In the genomic region with DNA sequence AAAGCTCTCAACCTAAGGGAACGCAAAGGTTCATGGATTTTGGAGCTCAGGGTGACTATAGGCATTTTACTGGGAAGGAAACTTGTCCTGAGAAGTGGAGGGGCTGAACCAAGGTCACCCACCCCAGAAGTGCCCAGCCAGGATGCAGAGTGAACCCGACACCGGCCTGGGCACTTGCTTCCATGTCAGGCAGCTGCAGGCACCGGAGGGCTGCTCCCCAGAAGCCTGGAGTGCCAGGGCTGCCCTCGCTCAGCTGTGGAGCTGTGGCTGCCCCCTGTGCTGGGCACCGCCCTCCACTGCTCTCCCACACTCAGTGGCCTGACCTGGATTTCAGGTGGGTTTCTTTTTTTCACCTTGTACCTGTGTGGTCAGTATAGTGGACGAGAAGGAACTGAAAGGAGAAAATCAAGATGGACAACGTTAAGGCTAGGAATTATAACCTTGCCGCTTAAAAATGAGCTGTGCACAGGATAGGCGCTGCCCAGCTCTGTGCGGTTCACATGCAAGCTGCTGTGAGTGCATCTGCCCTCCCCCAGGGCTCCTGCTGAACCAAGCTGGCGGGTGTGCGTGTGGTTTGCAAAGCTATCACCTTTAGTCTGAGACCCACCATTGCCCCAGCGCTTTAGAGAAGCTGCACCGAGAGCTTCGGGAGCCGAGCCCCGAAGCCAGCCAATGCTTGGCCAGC, we compare ENCODE assay signal across 9 cellular contexts. TPM values are rescaled to one million over a fixed set of nuclear protein-coding genes. Genes with fewer than 3 reads are reported as not detected.
DNase-seq lines count a peak whose midpoint lies in the region; ATAC-seq lines count a peak whose summit lies in the region.
"Had no signal": no experiment of that assay in that cellular context is flagged by ENCODE, and none has a peak within 500 bp of the region (broad histone marks: within the 10 kb centered on the region; RNA-seq: fewer than 3 reads in every experiment).

No MANE protein-coding gene starts in this region.

- peaks cover 8% of the 10 kb centered on the region for H3K4me1 ChIP-seq in right cardiac atrium (ENCODE audit: control insufficient read depth, insufficient read depth, low read length)

- peak overlapping the region; percentile 96 for H3K4me3 Mint-ChIP-seq in activated T-helper 17 cell treated with anti-CD3 and anti-CD28 coated beads, Interleukin-2, amount 50 U/mL, for 72 hours

- no peaks in the 10 kb centered on the region for H3K27me3 ChIP-seq in right cardiac atrium (ENCODE audit: control insufficient read depth, insufficient read depth)

- peaks cover 6% of the 10 kb centered on the region for H3K4me1 Mint-ChIP-seq in activated T-helper 17 cell treated with anti-CD3 and anti-CD28 coated beads, Interleukin-2, amount 50 U/mL, for 72 hours

- 77% methylated on average over 18 of the region's 18 CpGs for WGBS in right cardiac atrium

- no peaks in the 10 kb centered on the region for H3K9me3 Mint-ChIP-seq in activated T-helper 17 cell treated with anti-CD3 and anti-CD28 coated beads, Interleukin-2, amount 50 U/mL, for 72 hours

- ATAC-seq in activated T-helper 17 cell treated with anti-CD3 and anti-CD28 coated beads, Interleukin-2, amount 50 U/mL, for 72 hours (replicated peaks): no peak
- ATAC-seq in right cardiac atrium: no peak

- no peaks in the 10 kb centered on the region for H3K27me3 Mint-ChIP-seq in activated T-helper 17 cell treated with anti-CD3 and anti-CD28 coated beads, Interleukin-2, amount 50 U/mL, for 72 hours

- H3K9me3 ChIP-seq in right cardiac atrium (ENCODE audit: control insufficient read depth, low read length): no peaks in the 10 kb centered on the region

- H3K36me3 Mint-ChIP-seq in activated T-helper 17 cell treated with anti-CD3 and anti-CD28 coated beads, Interleukin-2, amount 50 U/mL, for 72 hours (ENCODE audit: low read depth): peaks cover 11% of the 10 kb centered on the region

- H3K27ac Mint-ChIP-seq in activated T-helper 17 cell treated with anti-CD3 and anti-CD28 coated beads, Interleukin-2, amount 50 U/mL, for 72 hours: peak overlapping the region; percentile 90

- DNase-seq in activated gamma-delta T cell treated with Interleukin-2 at 50 U/mL for 16 hours: peak; percentile 47
- no peak for DNase-seq in activated gamma-delta T cell (lab: John Stamatoyannopoulos, UW)
- DNase-seq in right cardiac atrium: peak in 1 of 3 donors; percentile 45
- no peak for DNase-seq in substantia nigra (lab: John Stamatoyannopoulos, UW)
- DNase-seq in mesenteric fat pad (ENCODE audit: low spot score): no peak
- no peak for DNase-seq in T1000 (lab: John Stamatoyannopoulos, UW)
- no peak for DNase-seq in iPS-NIHi11 (ENCODE audit: low spot score)
- DNase-seq: activated effector memory CD4-positive, alpha-beta T cell treated with Interleukin-2 at 50 U/mL for 16 hours had no signal

- H3K27ac ChIP-seq in right cardiac atrium (ENCODE audit: low read length): peak overlapping the region; percentile 73
- H3K27ac ChIP-seq in substantia nigra (ENCODE audit: low read depth, low read length, poor library complexity, severe bottlenecking): peak overlapping the region; percentile 83

- intact Hi-C loops in right cardiac atrium (cut with DNase I): no loop called here

- H3K4me3 ChIP-seq in right cardiac atrium (ENCODE audit: low read length): no peak overlapping the region

RNA-seq across cellular contexts. Expression of gene MAPK8IP3, which starts 2.2 kb away (rescaled TPM):
- total RNA-seq in activated T-helper 17 cell treated with anti-CD3 and anti-CD28 coated beads, Interleukin-2, amount 50 U/mL, for 72 hours: 100 to 1,000 TPM in 1 of 2 donors, 10 to 100 TPM in 1; 59.9 to 106 TPM
- 10 to 100 TPM; 71.1 to 87.6 (median 79.8) TPM for total RNA-seq in right cardiac atrium
- 69.3 TPM for polyA plus RNA-seq in right cardiac atrium
- total RNA-seq in mesenteric fat pad: 55.6 TPM

RNA-seq across cellular contexts. Expression of gene JPT2, which starts 30.1 kb away (rescaled TPM):
- 10 to 100 TPM; 55.9 to 85.1 TPM for total RNA-seq in activated T-helper 17 cell treated with anti-CD3 and anti-CD28 coated beads, Interleukin-2, amount 50 U/mL, for 72 hours
- total RNA-seq in right cardiac atrium: 10 to 100 TPM; 18.5 to 38.3 (median 25.3) TPM
- 11.9 TPM for polyA plus RNA-seq in right cardiac atrium
- 39.0 TPM for total RNA-seq in mesenteric fat pad
